Comparison of ENCODE assay signal across 1 cellular context in genomic region chr7:148633761-148634160, GRCh38.
TF ChIP-seq lines count a peak whose summit lies in the region.

No MANE protein-coding gene starts in this region.

TF ChIP-seq in HCT116, 20 proteins besides CTCF, POLR2A, EP300 and RAD21 (continued from another document):
- TF ChIP-seq YY1 (IDR thresholded peaks at IDR 0.05; ENCODE audit: extremely low read depth, insufficient replicate concordance, low read depth, low read length) (no peak), SIN3A (IDR thresholded peaks at IDR 0.05; ENCODE audit: low read depth) (no peak), REST (IDR thresholded peaks at IDR 0.05; ENCODE audit: low read depth) (no peak), ZNF274 (IDR thresholded peaks at IDR 0.05; ENCODE audit: low read depth, low read length) (no peak), SP1 (IDR thresholded peaks at IDR 0.05; ENCODE audit: low read depth) (no peak), EZH2 (IDR thresholded peaks at IDR 0.05) (no peak), EGR1 (IDR thresholded peaks at IDR 0.05; ENCODE audit: low read depth) (no peak), EZH2phosphoT487 (IDR thresholded peaks at IDR 0.05; ENCODE audit: borderline replicate concordance) (no peak), ZBTB33 (IDR thresholded peaks at IDR 0.05; ENCODE audit: extremely low read depth, insufficient replicate concordance, low read length) (no peak), ZFX (IDR thresholded peaks at IDR 0.05) (no peak), MAX (IDR thresholded peaks at IDR 0.05) (no peak)
